In genomic region chr3:183692436-183692835, GRCh38 we compare ENCODE assay signal across 13 cellular contexts.
"Had no signal": no experiment of that assay in that cellular context is flagged by ENCODE, and none has a peak within 500 bp of the region (broad histone marks: within the 10 kb centered on the region; RNA-seq: fewer than 3 reads in every experiment).

No MANE protein-coding gene starts in this region.

- H3K4me3 Mint-ChIP-seq: activated CD8-positive, alpha-beta T cell treated with anti-CD3 and anti-CD28 coated beads for 36 hours; T-helper 17 cell had no signal

- H3K27me3 Mint-ChIP-seq: activated CD8-positive, alpha-beta T cell treated with anti-CD3 and anti-CD28 coated beads for 36 hours; T-helper 17 cell had no signal

- H3K9me3 Mint-ChIP-seq: activated CD8-positive, alpha-beta T cell treated with anti-CD3 and anti-CD28 coated beads for 36 hours; activated naive CD4-positive, alpha-beta T cell treated with anti-CD3 and anti-CD28 coated beads, Interleukin-2, amount 50 U/mL, for 72 hours had no signal

- DNase-seq: activated CD4-positive, alpha-beta T cell treated with anti-CD3 and anti-CD28 coated beads for 4 hours; activated CD8-positive, alpha-beta T cell treated with anti-CD3 and anti-CD28 coated beads for 36 hours; activated gamma-delta T cell; activated T-cell treated with anti-CD3 and anti-CD28 coated beads, Interleukin-2, amount 50 U/mL, for 48 hours; heart right ventricle; left colon; posterior cingulate gyrus; stimulated activated CD4-positive, alpha-beta T cell treated with anti-CD3 and anti-CD28 coated beads, Interleukin-15, amount 100 ng/mL, for 24 hours; stimulated activated CD4-positive, alpha-beta T cell treated with anti-CD3 and anti-CD28 coated beads, Interleukin-4, amount 100 ng/mL, for 1 hour; stimulated activated naive CD4-positive, alpha-beta T cell treated with Interleukin-2 at 50 U/mL for 16 hours; substantia nigra; T-helper 17 cell had no signal

- H3K27ac Mint-ChIP-seq: activated CD8-positive, alpha-beta T cell treated with anti-CD3 and anti-CD28 coated beads for 36 hours; activated naive CD4-positive, alpha-beta T cell treated with anti-CD3 and anti-CD28 coated beads, Interleukin-2, amount 50 U/mL, for 72 hours; T-helper 17 cell had no signal
